Comparison of ENCODE assay signal across 28 cellular contexts in genomic region chr5:75550597-75550996, GRCh38.
"Had no signal": no experiment of that assay in that cellular context is flagged by ENCODE, and none has a peak within 500 bp of the region (broad histone marks: within the 10 kb centered on the region; RNA-seq: fewer than 3 reads in every experiment).

No MANE protein-coding gene starts in this region.

- H3K9me3 Mint-ChIP-seq: activated naive CD4-positive, alpha-beta T cell treated with anti-CD3 and anti-CD28 coated beads for 36 hours; activated T-cell treated with anti-CD3 and anti-CD28 coated beads, Interleukin-2, amount 50 U/mL, for 4 hours; activated T-helper 17 cell treated with anti-CD3 and anti-CD28 coated beads, Interleukin-2, amount 50 U/mL, for 72 hours; WTC11 had no signal

- H3K4me1 Mint-ChIP-seq: activated CD4-positive, alpha-beta T cell treated with anti-CD3 and anti-CD28 coated beads, Interleukin-2, amount 10 ng/mL, durations not matched to agents 24 days and 14 days; WTC11 had no signal

- H3K27ac ChIP-seq: Peyer's patch, SJSA1 had no signal

- H3K36me3 Mint-ChIP-seq: WTC11 had no signal

- H3K4me3 ChIP-seq: MG63, Peyer's patch, SJSA1 had no signal

- H3K4me3 Mint-ChIP-seq: activated CD4-positive, alpha-beta T cell treated with anti-CD3 and anti-CD28 coated beads, Interleukin-2, amount 10 ng/mL, durations not matched to agents 24 days and 14 days; activated naive CD4-positive, alpha-beta T cell treated with anti-CD3 and anti-CD28 coated beads for 36 hours; activated naive CD8-positive, alpha-beta T cell treated with anti-CD3 and anti-CD28 coated beads for 36 hours; activated T-cell treated with anti-CD3 and anti-CD28 coated beads, Interleukin-2, amount 50 U/mL, for 4 hours; activated T-helper 17 cell treated with anti-CD3 and anti-CD28 coated beads, Interleukin-2, amount 50 U/mL, for 72 hours; T-helper 1 cell treated with Interleukin-12 subunit alpha and Interleukin-12 subunit beta and Interleukin-4 antibody, amounts not matched to agents 30 μg/mL and 1 μg/mL, for 36 hours; WTC11 had no signal

- H3K9me3 ChIP-seq: Peyer's patch, SJSA1 had no signal

- H3K27ac Mint-ChIP-seq: activated CD4-positive, alpha-beta T cell treated with anti-CD3 and anti-CD28 coated beads, Interleukin-2, amount 10 ng/mL, durations not matched to agents 24 days and 14 days; activated naive CD4-positive, alpha-beta T cell treated with anti-CD3 and anti-CD28 coated beads for 36 hours; activated naive CD8-positive, alpha-beta T cell treated with anti-CD3 and anti-CD28 coated beads for 36 hours; T-helper 1 cell treated with Interleukin-12 subunit alpha and Interleukin-12 subunit beta and Interleukin-4 antibody, amounts not matched to agents 30 μg/mL and 1 μg/mL, for 36 hours; WTC11 had no signal

- H3K4me1 ChIP-seq: Peyer's patch, SJSA1 had no signal

- H3K27me3 Mint-ChIP-seq: activated CD4-positive, alpha-beta T cell treated with anti-CD3 and anti-CD28 coated beads, Interleukin-2, amount 10 ng/mL, durations not matched to agents 24 days and 14 days; activated naive CD8-positive, alpha-beta T cell treated with anti-CD3 and anti-CD28 coated beads for 36 hours; activated T-helper 17 cell treated with anti-CD3 and anti-CD28 coated beads, Interleukin-2, amount 50 U/mL, for 72 hours had no signal

- DNase-seq: activated CD4-positive, alpha-beta T cell treated with anti-CD3 and anti-CD28 coated beads for 1 hour; activated CD4-positive, alpha-beta T cell treated with anti-CD3 and anti-CD28 coated beads, Interleukin-2, amount 10 ng/mL, durations not matched to agents 24 days and 14 days; activated CD4-positive, alpha-beta T cell treated with anti-CD3 and anti-CD28 coated beads, Interleukin-2, amount 50 U/mL, for 48 hours; activated CD8-positive, alpha-beta memory T cell treated with anti-CD3 and anti-CD28 coated beads for 24 hours; activated gamma-delta T cell; activated naive CD4-positive, alpha-beta T cell treated with anti-CD3 and anti-CD28 coated beads for 36 hours; activated naive CD8-positive, alpha-beta T cell treated with anti-CD3 and anti-CD28 coated beads for 36 hours; activated T-cell treated with anti-CD3 and anti-CD28 coated beads, Interleukin-2, amount 50 U/mL, for 4 hours; anterior cingulate cortex; cerebellar nuclear complex; KG1; MG63; NCI-H1092; NCI-H1417; NCI-H1694; NCI-H2029; NCI-H2107; NCI-H2171 treated with DMSO at 0.1 percent for 48 hours; NCI-H226; NCI-H526 treated with DMSO at 0.1 percent for 48 hours; NK-92 treated with Interleukin-12 subunit alpha and Interleukin-12 subunit beta, amount 100 ng/mL, for 24 hours; Peyer's patch; SHP77 had no signal

- ATAC-seq: activated T-cell treated with anti-CD3 and anti-CD28 coated beads, Interleukin-2, amount 50 U/mL, for 4 hours; activated T-helper 17 cell treated with anti-CD3 and anti-CD28 coated beads, Interleukin-2, amount 50 U/mL, for 72 hours; SK-N-SH treated with all-trans-retinoic acid at 6 μM for 48 hours; WTC11 had no signal

- H3K27me3 ChIP-seq: MG63, Peyer's patch, SJSA1 had no signal
